Comparison of ENCODE assay signal across 11 cellular contexts in the genomic region with DNA sequence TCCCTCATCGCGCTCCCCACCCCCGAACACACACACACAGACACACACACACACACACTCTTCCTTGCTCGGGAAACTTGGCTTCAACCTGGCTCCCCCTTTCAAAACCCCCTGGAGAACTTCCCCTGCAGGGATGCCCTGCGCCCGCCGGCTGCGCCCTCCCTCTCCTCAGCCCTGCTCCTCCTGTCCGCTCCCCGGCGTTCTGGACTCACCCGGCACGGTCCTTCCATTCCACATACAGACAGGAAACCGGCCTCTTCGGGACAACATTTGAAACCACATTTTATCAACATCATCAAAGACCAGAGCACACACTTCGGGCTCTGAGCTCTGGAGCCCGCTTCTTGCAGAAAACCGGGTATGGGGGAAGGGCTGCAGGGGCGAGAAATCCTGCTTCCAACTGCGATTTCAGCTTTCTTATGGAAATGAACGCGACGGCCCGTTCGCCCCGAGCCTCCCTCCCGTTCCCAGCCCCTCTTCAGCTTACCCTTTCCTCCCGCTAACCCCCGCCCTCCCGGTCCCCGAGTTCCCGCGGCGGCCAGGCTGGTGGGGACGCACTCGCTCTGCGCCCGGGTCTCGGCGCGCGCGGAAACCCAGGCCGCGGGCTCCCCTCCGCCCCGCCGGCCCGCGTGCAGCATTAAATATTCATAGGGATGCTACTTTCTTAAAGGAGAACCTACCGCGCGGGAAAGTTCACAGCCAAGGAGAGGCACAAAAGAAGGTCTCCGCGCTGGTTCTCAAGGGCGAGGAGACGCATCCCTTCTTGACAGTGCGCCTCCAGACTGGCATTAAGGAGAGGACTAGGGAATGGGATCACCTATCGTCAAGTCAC. TPM values are rescaled to one million over a fixed set of nuclear protein-coding genes. Genes with fewer than 3 reads are reported as not detected.
DNase-seq lines count a peak whose midpoint lies in the region; ATAC-seq, FAIRE-seq and TF ChIP-seq lines count a peak whose summit lies in the region.
"Had no signal": no experiment of that assay in that cellular context is flagged by ENCODE, and none has a peak within 500 bp of the region (broad histone marks: within the 10 kb centered on the region; RNA-seq: fewer than 3 reads in every experiment).

No MANE protein-coding gene starts in this region.

- CTCF ChIA-PET in Caco-2 (lab: Charles Lee): no interaction called here

- H3F3A ChIP-seq in Loucy (ENCODE audit: low read depth): no peaks in the 10 kb centered on the region

- BruUV-seq in Caco-2 (replicated peaks; lab: Mats Ljungman, UMichigan): no TSS peak

- DNase-seq in Caco-2 (no peak), esophagus muscularis mucosa (ENCODE audit: extremely low spot score) (no peak), pancreas (no peak), GM19239 (ENCODE audit: insufficient read length, low spot score) (no peak), AG20443 (ENCODE audit: low spot score) (no peak)
- DNase-seq: activated CD4-positive, alpha-beta T cell treated with anti-CD3 and anti-CD28 coated beads for 48 hours had no signal

- H3K27ac ChIP-seq in esophagus muscularis mucosa (replicated peaks in 1 of 4) (no peak overlapping the region), pancreas (no peak overlapping the region)

- peak overlapping the region; percentile 54 for H3K4me3 Mint-ChIP-seq in Caco-2 (ENCODE audit: unreplicated experiment)

- H3K27me3 ChIP-seq in Caco-2 (replicated peaks; ENCODE audit: control insufficient read depth, insufficient read depth, low read length): peaks cover 3% of the 10 kb centered on the region
- H3K27me3 ChIP-seq in Loucy (ENCODE audit: insufficient read depth, low read length, poor library complexity, severe bottlenecking): peaks cover 10% of the 10 kb centered on the region
- H3K27me3 ChIP-seq in esophagus muscularis mucosa: peaks cover 0 to 100% (median 25%) of the 10 kb centered on the region in 4 donors
- H3K27me3 ChIP-seq in pancreas: peaks cover 0 to 30% (median 5%) of the 10 kb centered on the region in 4 donors

- H4K20me1 ChIP-seq in Loucy (ENCODE audit: insufficient read depth, low read length, poor library complexity, severe bottlenecking): no peaks in the 10 kb centered on the region

- H3K9me3 ChIP-seq in Caco-2: no peaks in the 10 kb centered on the region
- H3K9me3 ChIP-seq in Loucy (ENCODE audit: insufficient read depth, low read depth, low read length): no peaks in the 10 kb centered on the region
- no peaks in the 10 kb centered on the region for H3K9me3 ChIP-seq in esophagus muscularis mucosa
- H3K9me3 ChIP-seq in pancreas: no peaks in the 10 kb centered on the region

- peak overlapping the region; percentile 80 for H3K9ac ChIP-seq in Loucy (ENCODE audit: low read depth, low read length, poor library complexity, severe bottlenecking)

- whole genome bisulfite sequencing in esophagus muscularis mucosa: 5% methylated on average over 52 of the region's 59 CpGs
- WGBS in pancreas, 2 donors: 2 to 3% methylated on average over 54 to 59 of the region's 59 CpGs

- peaks cover 24% of the 10 kb centered on the region for H3K27me3 Mint-ChIP-seq in Caco-2 (ENCODE audit: insufficient read depth, unreplicated experiment)

- no peak overlapping the region for H3K27ac Mint-ChIP-seq in Caco-2 (ENCODE audit: unreplicated experiment)

- ATAC-seq in pancreas (no peak), GM21825 (IDR thresholded peaks at IDR 0.05; ENCODE audit: unreplicated experiment) (no peak), HG03442 (IDR thresholded peaks at IDR 0.05; ENCODE audit: unreplicated experiment) (no peak)

- no peak for TF ChIP-seq CTCF in Caco-2 (IDR thresholded peaks at IDR 0.05; ENCODE audit: insufficient read depth in 1 of 2, low read depth in 1 of 2, low read length in 1 of 2, severe bottlenecking in 1 of 2, unreplicated experiment in 1 of 2)
- no peak for TF ChIP-seq CTCF in Loucy (conservative IDR thresholded peaks at IDR 0.05; ENCODE audit: low read length)
- no peak for TF ChIP-seq CTCF in esophagus muscularis mucosa (IDR thresholded peaks at IDR 0.05)
- TF ChIP-seq CTCF in pancreas (IDR thresholded peaks at IDR 0.05): no peak

- TF ChIP-seq POLR2A in esophagus muscularis mucosa (IDR thresholded peaks at IDR 0.05; ENCODE audit: low read depth): no peak

- H3K9me3 Mint-ChIP-seq in Caco-2 (ENCODE audit: unreplicated experiment): no peaks in the 10 kb centered on the region

- no peaks in the 10 kb centered on the region for H3K79me2 ChIP-seq in Loucy (ENCODE audit: insufficient read depth, low read length)

- H3K36me3 ChIP-seq in Caco-2 (ENCODE audit: control insufficient read depth, insufficient read depth, low read length) (no peaks in the 10 kb centered on the region), Loucy (ENCODE audit: insufficient read depth, low read length) (no peaks in the 10 kb centered on the region), esophagus muscularis mucosa (no peaks in the 10 kb centered on the region), pancreas (no peaks in the 10 kb centered on the region)

- no peaks in the 10 kb centered on the region for H3K9me2 ChIP-seq in Loucy (replicated peaks; ENCODE audit: low read depth, low read length)

- H3K36me3 Mint-ChIP-seq in Caco-2 (ENCODE audit: insufficient read depth, unreplicated experiment): no peaks in the 10 kb centered on the region

- no peaks in the 10 kb centered on the region for H3K4me1 Mint-ChIP-seq in Caco-2 (ENCODE audit: low read depth, unreplicated experiment)

- no peak for TF ChIP-seq EP300 in esophagus muscularis mucosa (IDR thresholded peaks at IDR 0.05)

- H3K4me2 ChIP-seq in Loucy (ENCODE audit: low read depth, low read length, poor library complexity, severe bottlenecking): peak overlapping the region; percentile 97

- POLR2A ChIA-PET in Caco-2 (lab: Charles Lee): no interaction called here

- H3K4me1 ChIP-seq in Caco-2 (peaks cover 4% of the 10 kb centered on the region), Loucy (ENCODE audit: insufficient read depth, low read length, poor library complexity, severe bottlenecking) (peaks cover 8% of the 10 kb centered on the region), esophagus muscularis mucosa (peaks cover 12 to 27% (median 26%) of the 10 kb centered on the region in 4 donors), pancreas (peaks cover 3 to 8% (median 6%) of the 10 kb centered on the region in 3 donors)

- no peak for FAIRE-seq in pancreas (lab: Jason Lieb, UNC)
- FAIRE-seq in GM19239 (lab: Jason Lieb, UNC): no peak
- FAIRE-seq: HTR-8/SVneo had no signal

- peak overlapping the region; percentile 95 for H2AFZ ChIP-seq in Loucy (ENCODE audit: low read length)

- no peak overlapping the region for H3K4me3 ChIP-seq in Caco-2 (ENCODE audit: low read depth, low read length)
- peak overlapping the region; percentile 77 for H3K4me3 ChIP-seq in Loucy (ENCODE audit: low read length, poor library complexity, severe bottlenecking)
- H3K4me3 ChIP-seq in esophagus muscularis mucosa: peak overlapping the region; percentile 53 to 62 (median 56)
- peak overlapping the region in 3 of 4 donors; percentile 52 to 66 (median 53) for H3K4me3 ChIP-seq in pancreas

- intact Hi-C loops in Caco-2 (cut with micrococcal nuclease; ENCODE audit: unreplicated experiment) (loop anchor here (5.0 to 10.0 kb wide), 3 partner anchors 457 to 1710 kb away; no protein-coding TSS in a partner anchor), esophagus muscularis mucosa (cut with DNase I) (no loop called here), pancreas (cut with DNase I) (no loop called here)

RNA-seq across cellular contexts. Expression of gene POU3F3, which starts 18.3 kb away (rescaled TPM):
- total RNA-seq in Caco-2 (2022) (not detected in 2 replicates), esophagus muscularis mucosa (under 1 TPM in 1 of 4 donors, not detected in 3; 0.11 TPM), pancreas (not detected)
- not detected for polyA plus RNA-seq in pancreas
- total RNA-seq: fibroblast of villous mesenchyme had no signal
